ENCODE assay signal across 15 cellular contexts in genomic region chr12:120774169-120774916, GRCh38. TPM values are rescaled to one million over a fixed set of nuclear protein-coding genes. Genes with fewer than 3 reads are reported as not detected.
DNase-seq lines count a peak whose midpoint lies in the region; ATAC-seq and TF ChIP-seq lines count a peak whose summit lies in the region.
"Had no signal": no experiment of that assay in that cellular context is flagged by ENCODE, and none has a peak within 500 bp of the region (broad histone marks: within the 10 kb centered on the region; RNA-seq: fewer than 3 reads in every experiment).

No MANE protein-coding gene starts in this region.

- no peaks in the 10 kb centered on the region for H3K27me3 ChIP-seq in GM23248 (replicated peaks; ENCODE audit: insufficient read depth)
- H3K27me3 ChIP-seq: BE2C had no signal

- no peaks in the 10 kb centered on the region for H3K4me1 ChIP-seq in GM23248 (ENCODE audit: insufficient read depth)
- H3K4me1 ChIP-seq: BE2C had no signal

- WGBS in GM23248 (ENCODE audit: low coverage in 1 of 2, low lambda C conversion rate in 2 of 2, missing lambda C conversion rate in 2 of 2), 2 experiments, result 83 to 85% methylated on average over 7 of the region's 7 CpGs
- WGBS in lower leg skin, 2 donors, result 79 to 84% methylated on average over 7 of the region's 7 CpGs

- H3K79me2 ChIP-seq in GM23248 (ENCODE audit: insufficient read depth), result no peaks in the 10 kb centered on the region

- peak overlapping the region; percentile 54 for H3K27ac Mint-ChIP-seq in activated naive CD4-positive, alpha-beta T cell treated with anti-CD3 and anti-CD28 coated beads for 36 hours
- H3K27ac Mint-ChIP-seq in immature natural killer cell, result peak overlapping the region; percentile 19 to 65 (median 59)
- H3K27ac Mint-ChIP-seq in type B pancreatic cell, result peak overlapping the region; percentile 72
- H3K27ac Mint-ChIP-seq: GM23338 had no signal

- no peaks in the 10 kb centered on the region for H3K9me3 ChIP-seq in GM23248 (ENCODE audit: low read depth)
- H3K9me3 ChIP-seq: BE2C had no signal

- no peak for TF ChIP-seq POLR2A in lower leg skin (IDR thresholded peaks at IDR 0.05)

- H3K9ac ChIP-seq in GM23248, result no peak overlapping the region

- no peaks in the 10 kb centered on the region for H3K9me2 ChIP-seq in GM23248 (ENCODE audit: insufficient read depth)

- peaks cover 5% of the 10 kb centered on the region for H3K36me3 Mint-ChIP-seq in activated naive CD4-positive, alpha-beta T cell treated with anti-CD3 and anti-CD28 coated beads for 36 hours (ENCODE audit: low read depth)
- H3K36me3 Mint-ChIP-seq in immature natural killer cell, result peaks cover 0 to 5% (median 4%) of the 10 kb centered on the region in 3 donors
- peaks cover 16% of the 10 kb centered on the region for H3K36me3 Mint-ChIP-seq in type B pancreatic cell

- H3K4me3 ChIP-seq in GM23248, result no peak overlapping the region
- no peak overlapping the region for H3K4me3 ChIP-seq in lower leg skin (ENCODE audit: low read depth, poor library complexity, severe bottlenecking)
- H3K4me3 ChIP-seq: GM23338, K562 had no signal

- DNase-seq in activated naive CD4-positive, alpha-beta T cell treated with anti-CD3 and anti-CD28 coated beads for 36 hours, result peak; percentile 41
- DNase-seq in activated naive CD4-positive, alpha-beta T cell treated with anti-CD3 and anti-CD28 coated beads, Interleukin-2, amount 50 U/mL, for 16 hours, result no peak
- DNase-seq in NOMO-1 treated with DMSO at 0.1 percent for 48 hours (lab: John Stamatoyannopoulos, UW; ENCODE audit: unreplicated experiment) (peak; percentile 54), immature natural killer cell (peak in 1 of 3 donors; percentile 12), type B pancreatic cell (ENCODE audit: extremely low spot score, unreplicated experiment) (no peak), GM23248 (no peak), lower leg skin (ENCODE audit: low spot score in 2 of 2) (no peak)
- DNase-seq: activated CD8-positive, alpha-beta memory T cell treated with anti-CD3 and anti-CD28 coated beads, Interleukin-2, amount 50 U/mL, for 48 hours; BE2C; foreskin melanocyte; NCI-H1930; SIG-M5 had no signal

- in situ Hi-C loops in GM23248 (cut with MboI), result no loop called here

- no peaks in the 10 kb centered on the region for H3K9me3 Mint-ChIP-seq in activated naive CD4-positive, alpha-beta T cell treated with anti-CD3 and anti-CD28 coated beads for 36 hours
- H3K9me3 Mint-ChIP-seq in immature natural killer cell, result no peaks in the 10 kb centered on the region
- no peaks in the 10 kb centered on the region for H3K9me3 Mint-ChIP-seq in type B pancreatic cell
- H3K9me3 Mint-ChIP-seq: GM23338 had no signal

- TF ChIP-seq CTCF in type B pancreatic cell (conservative IDR thresholded peaks at IDR 0.05) (no peak), lower leg skin (IDR thresholded peaks at IDR 0.05) (no peak)

- H3K4me2 ChIP-seq in GM23248 (ENCODE audit: unreplicated experiment), result no peak overlapping the region
- H3K4me2 ChIP-seq: GM23338 had no signal

- peaks cover 4% of the 10 kb centered on the region; the same call in 1 of the 2 replicates for H4K20me1 ChIP-seq in GM23248 (ENCODE audit: insufficient read depth)

- no peaks in the 10 kb centered on the region for H3F3A ChIP-seq in GM23248 (ENCODE audit: insufficient read depth)

- intact Hi-C loops in activated naive CD4-positive, alpha-beta T cell treated with anti-CD3 and anti-CD28 coated beads for 36 hours (cut with micrococcal nuclease), result loop anchor here (5.0 kb wide), 1 partner anchor 198 kb away; no protein-coding TSS in a partner anchor
- intact Hi-C loops in lower leg skin (cut with DNase I; ENCODE audit: low total_unique reads), result no loop called here

- no peak overlapping the region for H3K4me3 Mint-ChIP-seq in activated naive CD4-positive, alpha-beta T cell treated with anti-CD3 and anti-CD28 coated beads for 36 hours
- H3K4me3 Mint-ChIP-seq in immature natural killer cell (peak overlapping the region in 4 of 5 donors; percentile 4 to 40 (median 24)), type B pancreatic cell (peak overlapping the region; percentile 3)
- H3K4me3 Mint-ChIP-seq: GM23338 had no signal

- no peaks in the 10 kb centered on the region for H3K27me3 Mint-ChIP-seq in activated naive CD4-positive, alpha-beta T cell treated with anti-CD3 and anti-CD28 coated beads for 36 hours (ENCODE audit: low read depth)
- peaks cover 0 to 4% (median 2%) of the 10 kb centered on the region in 3 donors for H3K27me3 Mint-ChIP-seq in immature natural killer cell (ENCODE audit: low read depth in 3 of 3)
- H3K27me3 Mint-ChIP-seq in type B pancreatic cell, result no peaks in the 10 kb centered on the region

- no peak overlapping the region for H3K27ac ChIP-seq in GM23248

- ATAC-seq in GM21786 (IDR thresholded peaks at IDR 0.05; ENCODE audit: unreplicated experiment), result no peak
- ATAC-seq: GM23338, K562 had no signal

- H3K36me3 ChIP-seq in GM23248 (ENCODE audit: low read depth), result no peaks in the 10 kb centered on the region; the same call in 1 of the 2 replicates
- H3K36me3 ChIP-seq: BE2C had no signal

- peaks cover 25% of the 10 kb centered on the region for H3K4me1 Mint-ChIP-seq in activated naive CD4-positive, alpha-beta T cell treated with anti-CD3 and anti-CD28 coated beads for 36 hours (ENCODE audit: low read depth)
- H3K4me1 Mint-ChIP-seq in immature natural killer cell (peaks cover 38 to 53% of the 10 kb centered on the region in 2 donors), type B pancreatic cell (ENCODE audit: unreplicated experiment) (peaks cover 22% of the 10 kb centered on the region)

- no peak overlapping the region for H2AFZ ChIP-seq in GM23248
- H2AFZ ChIP-seq: GM23338 had no signal

- CTCF ChIA-PET in activated naive CD4-positive, alpha-beta T cell treated with anti-CD3 and anti-CD28 coated beads for 36 hours (lab: Charles Lee), result interaction anchor here (1.3 kb wide), 1 partner anchor 11 kb away, joined by 3 read pairs; no protein-coding TSS in a partner anchor

RNA-seq across cellular contexts. Expression of gene ACADS, which starts 48.7 kb away (rescaled TPM):
- total RNA-seq in activated naive CD4-positive, alpha-beta T cell treated with anti-CD3 and anti-CD28 coated beads for 36 hours, result 10 to 100 TPM; 15.4 to 15.8 TPM
- polyA plus RNA-seq in immature natural killer cell (10 to 100 TPM; 27.1 to 48.3 (median 40.8) TPM), GM23248 (2016; fragmentation: Nextera tagmentation; extraction: Ambion mirVana) (10.1 and 10.5 TPM in 2 replicates)
- total RNA-seq in type B pancreatic cell (ENCODE audit: low replicate concordance) (12.1 and 16.4 TPM in 2 replicates), lower leg skin (10 to 100 TPM; 21.3 to 37.1 (median 29.1) TPM)
- total RNA-seq in GM23248 (2014; rRNA removed; shearing (Covaris generic)), result 14.5 and 20.6 TPM in 2 replicates

Comparison
In these comparisons a context has a peak if more than half of its experiments do, and no peak if none do; other contexts are left out.
1. DNase-seq: peak in activated naive CD4-positive, alpha-beta T cell treated with anti-CD3 and anti-CD28 coated beads for 36 hours (single experiment) and NOMO-1 treated with DMSO at 0.1 percent for 48 hours (single experiment); none in activated naive CD4-positive, alpha-beta T cell treated with anti-CD3 and anti-CD28 coated beads, Interleukin-2, amount 50 U/mL, for 16 hours (single experiment), type B pancreatic cell (single experiment), GM23248 (single experiment) and lower leg skin (0 of 2).
2. Peak in every context shown above with its lines, with median percentiles within 50 percentile points of each other: H3K27ac Mint-ChIP-seq.